ENCODE assay signal across 1 cellular context in genomic region chr11:74084796-74085541, GRCh38.
TF ChIP-seq lines count a peak whose summit lies in the region.

No MANE protein-coding gene starts in this region.

TF ChIP-seq in HepG2, 621 proteins besides CTCF, POLR2A, EP300 and RAD21 (continued from another document and continues in another):
- TF ChIP-seq PRDM15 (CRISPR knock-in tag; IDR thresholded peaks at IDR 0.05) (no peak), MED1 (CRISPR knock-in tag; IDR thresholded peaks at IDR 0.05) (no peak), SP2 (CRISPR knock-in tag; IDR thresholded peaks at IDR 0.05) (no peak), NCOR1 (IDR thresholded peaks at IDR 0.05; ENCODE audit: borderline replicate concordance, low read length) (peak; percentile 36; the same call in 1 of the 2 replicates), TBX2 (CRISPR knock-in tag; IDR thresholded peaks at IDR 0.05; ENCODE audit: borderline replicate concordance) (0 out of 2 replicates have a peak, but pooled peaks have one; percentile 26), KLF13 (CRISPR knock-in tag; IDR thresholded peaks at IDR 0.05) (no peak), ZNF446 (CRISPR knock-in tag; IDR thresholded peaks at IDR 0.05) (no peak), PPARG (CRISPR knock-in tag; conservative IDR thresholded peaks at IDR 0.05) (0 out of 2 replicates have a peak, but pooled peaks have one; percentile 14), ZNF124 (CRISPR knock-in tag; IDR thresholded peaks at IDR 0.05) (no peak), YEATS4 (CRISPR knock-in tag; IDR thresholded peaks at IDR 0.05; ENCODE audit: borderline replicate concordance) (0 out of 2 replicates have a peak, but pooled peaks have one; percentile 21), NFAT5 (CRISPR knock-in tag; IDR thresholded peaks at IDR 0.05) (no peak), SMAD9 (CRISPR knock-in tag; IDR thresholded peaks at IDR 0.05) (no peak), KLF9 (CRISPR knock-in tag; IDR thresholded peaks at IDR 0.05; ENCODE audit: low read depth) (no peak), ZNF441 (CRISPR knock-in tag; IDR thresholded peaks at IDR 0.05; ENCODE audit: borderline replicate concordance) (no peak), ZBTB40 (IDR thresholded peaks at IDR 0.05) (no peak), ZBTB40 (CRISPR knock-in tag; IDR thresholded peaks at IDR 0.05) (no peak), GATAD1 (CRISPR knock-in tag; IDR thresholded peaks at IDR 0.05) (no peak), ZFP36L1 (CRISPR knock-in tag; IDR thresholded peaks at IDR 0.05) (no peak), ZSCAN31 (CRISPR knock-in tag; IDR thresholded peaks at IDR 0.05; ENCODE audit: low read depth) (no peak), NKX3-1 (CRISPR knock-in tag; IDR thresholded peaks at IDR 0.05) (no peak), DZIP1 (CRISPR knock-in tag; IDR thresholded peaks at IDR 0.05) (no peak), TEF (CRISPR knock-in tag; IDR thresholded peaks at IDR 0.05) (no peak), ZHX1 (CRISPR knock-in tag; IDR thresholded peaks at IDR 0.05; ENCODE audit: low read depth) (no peak), CENPBD1 (CRISPR knock-in tag; IDR thresholded peaks at IDR 0.05; ENCODE audit: borderline replicate concordance, low read depth) (no peak), ZNF563 (CRISPR knock-in tag; IDR thresholded peaks at IDR 0.05) (no peak)
